Comparison of ENCODE assay signal across 9 cellular contexts in the genomic region with DNA sequence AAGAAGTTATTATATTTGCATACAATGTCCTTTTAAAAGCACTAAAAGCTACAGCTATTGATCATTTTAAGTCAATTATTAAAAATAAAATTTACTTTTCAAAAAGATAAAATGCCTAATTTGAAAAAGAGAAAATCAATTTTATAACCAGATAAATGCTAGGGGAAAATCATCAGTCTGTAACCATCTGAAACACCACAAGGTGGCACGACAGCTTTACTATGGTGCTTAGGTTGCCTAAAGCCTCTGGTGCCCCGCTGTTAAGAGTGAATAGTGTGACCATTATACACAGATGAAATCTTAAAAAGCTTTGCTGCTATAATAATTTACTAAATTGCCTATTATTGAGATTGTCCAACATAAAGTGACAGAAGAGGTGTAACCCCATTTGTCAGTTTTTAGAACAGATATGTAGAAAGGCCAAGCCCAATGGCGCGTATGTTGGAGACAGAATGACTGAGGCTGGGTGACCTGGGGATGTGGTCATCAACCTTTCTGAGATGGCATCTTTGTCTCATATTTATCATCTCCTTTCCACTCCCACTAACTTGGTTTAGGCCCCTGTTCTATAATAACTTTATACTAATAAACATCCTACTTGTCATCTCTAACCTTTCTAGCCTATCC.
DNase-seq lines count a peak whose midpoint lies in the region; ATAC-seq and TF ChIP-seq lines count a peak whose summit lies in the region.
"Had no signal": no experiment of that assay in that cellular context is flagged by ENCODE, and none has a peak within 500 bp of the region (broad histone marks: within the 10 kb centered on the region; RNA-seq: fewer than 3 reads in every experiment).

No MANE protein-coding gene starts in this region.

- no peak overlapping the region for H4K8ac ChIP-seq in H9 (replicated peaks; ENCODE audit: insufficient read length, low read depth, low read length)

- no peaks in the 10 kb centered on the region for H3K9me3 ChIP-seq in H9 (ENCODE audit: control insufficient read depth, low read depth, low read length)
- no peaks in the 10 kb centered on the region for H3K9me3 ChIP-seq in MG63
- H3K9me3 ChIP-seq in adipocyte (ENCODE audit: control insufficient read depth, low read length), result no peaks in the 10 kb centered on the region
- H3K9me3 ChIP-seq in hepatocyte (ENCODE audit: low read depth), result no peaks in the 10 kb centered on the region

- H3K4me2 ChIP-seq in H9 (ENCODE audit: insufficient read depth, insufficient read length, low read length) (no peak overlapping the region), hepatocyte (no peak overlapping the region)

- H3K79me1 ChIP-seq in H9 (ENCODE audit: insufficient read depth, low read depth, low read length, poor library complexity, severe bottlenecking), result no peaks in the 10 kb centered on the region

- no peak overlapping the region for H4K91ac ChIP-seq in H9 (ENCODE audit: insufficient read length, low read depth, low read length)

- H3K27me3 Mint-ChIP-seq in H9 (ENCODE audit: low read depth), result no peaks in the 10 kb centered on the region; the same call in 1 of the 2 replicates

- H3K9ac ChIP-seq in H9 (ENCODE audit: extremely low read depth, insufficient read length, low read length) (no peak overlapping the region), adipocyte (ENCODE audit: low read length) (no peak overlapping the region)

- DNase-seq in ACHN (peak; percentile 60), GM03348 (ENCODE audit: low spot score) (peak; percentile 61), H9 (peak; percentile 43), MG63 (peak; percentile 14), adipocyte (ENCODE audit: low read depth) (peak; percentile 88), hepatocyte (ENCODE audit: low spot score) (peak; percentile 72), stromal cell of bone marrow (ENCODE audit: low read depth) (peak; percentile 48)

- H3T11ph ChIP-seq in H9 (ENCODE audit: low read length), result no peak overlapping the region

- H2BK20ac ChIP-seq in H9 (ENCODE audit: low read depth, low read length, poor library complexity, severe bottlenecking), result no peak overlapping the region

- H3K27me3 ChIP-seq in H9 (ENCODE audit: insufficient read depth, low read length), result no peaks in the 10 kb centered on the region
- H3K27me3 ChIP-seq in MG63, result no peaks in the 10 kb centered on the region
- no peaks in the 10 kb centered on the region for H3K27me3 ChIP-seq in adipocyte (replicated peaks; ENCODE audit: control insufficient read depth, insufficient read depth, low read length)
- no peaks in the 10 kb centered on the region for H3K27me3 ChIP-seq in hepatocyte

- ATAC-seq in HG02588 (IDR thresholded peaks at IDR 0.05; ENCODE audit: unreplicated experiment), result no peak
- ATAC-seq: naive thymus-derived CD8-positive, alpha-beta T cell had no signal

- H3K9me3 Mint-ChIP-seq in H9, result no peaks in the 10 kb centered on the region

- no peak overlapping the region for H3K4me3 Mint-ChIP-seq in H9
- H3K4me3 Mint-ChIP-seq: naive thymus-derived CD8-positive, alpha-beta T cell had no signal

- in situ Hi-C loops in ACHN (cut with HindIII; ENCODE audit: low pct_ligation_motif_present, low pct_unique_long_range_greater_than_20kb, low sequenced_read_pairs), result no loop called here

- H3K4me1 Mint-ChIP-seq in H9, result no peaks in the 10 kb centered on the region
- H3K4me1 Mint-ChIP-seq: naive thymus-derived CD8-positive, alpha-beta T cell had no signal

- H3K27ac ChIP-seq in H9 (ENCODE audit: insufficient read length, low read depth, low read length) (no peak overlapping the region), hepatocyte (no peak overlapping the region)

- H2BK12ac ChIP-seq in H9 (ENCODE audit: insufficient read length, low read depth, low read length), result no peak overlapping the region

- H3K23ac ChIP-seq in H9 (ENCODE audit: insufficient read length, low read depth, low read length), result no peak overlapping the region

- no peaks in the 10 kb centered on the region for H3K36me3 Mint-ChIP-seq in H9 (ENCODE audit: insufficient read depth in 1 of 3, low read depth in 3 of 3)
- H3K36me3 Mint-ChIP-seq: naive thymus-derived CD8-positive, alpha-beta T cell had no signal

- no peak overlapping the region for H3K14ac ChIP-seq in H9 (ENCODE audit: insufficient read depth, low read length)

- no CpG with 5 or more reads among the region's 4 CpGs for WGBS in H9 (ENCODE audit: extremely low coverage, insufficient read length, low lambda C conversion rate)
- WGBS in hepatocyte (ENCODE audit: low lambda C conversion rate, missing lambda C conversion rate), result 52% methylated on average over 4 of the region's 4 CpGs

- no peaks in the 10 kb centered on the region for H3K9me2 ChIP-seq in hepatocyte (replicated peaks; ENCODE audit: insufficient read depth)

- H3K4me1 ChIP-seq in H9 (ENCODE audit: insufficient read depth, low read length) (no peaks in the 10 kb centered on the region), adipocyte (ENCODE audit: control insufficient read depth, insufficient read depth, low read length) (peaks cover 11% of the 10 kb centered on the region), hepatocyte (ENCODE audit: insufficient read depth) (no peaks in the 10 kb centered on the region)

- H3K27ac Mint-ChIP-seq in H9, result no peak overlapping the region
- H3K27ac Mint-ChIP-seq: naive thymus-derived CD8-positive, alpha-beta T cell had no signal

- H4K20me1 ChIP-seq in H9 (ENCODE audit: control insufficient read depth, insufficient read depth, insufficient read length), result no peaks in the 10 kb centered on the region
- H4K20me1 ChIP-seq in hepatocyte (ENCODE audit: insufficient read depth, poor library complexity, severe bottlenecking), result no peaks in the 10 kb centered on the region

- H2AFZ ChIP-seq in H9 (ENCODE audit: low read length), result no peak overlapping the region
- H2AFZ ChIP-seq in hepatocyte, result no peak overlapping the region

- peak; percentile 82 for TF ChIP-seq CTCF in H9 (conservative IDR thresholded peaks at IDR 0.05)
- TF ChIP-seq CTCF in hepatocyte (IDR thresholded peaks at IDR 0.05; ENCODE audit: poor library complexity), result peak; percentile 92

- H2BK120ac ChIP-seq in H9 (ENCODE audit: low read depth, low read length, poor library complexity, severe bottlenecking), result no peak overlapping the region

- H3K79me2 ChIP-seq in H9 (ENCODE audit: insufficient read depth, low read length) (no peaks in the 10 kb centered on the region), hepatocyte (no peaks in the 10 kb centered on the region)

- H3K36me3 ChIP-seq in MG63 (no peaks in the 10 kb centered on the region), adipocyte (ENCODE audit: control insufficient read depth, insufficient read depth, low read length, severe bottlenecking) (peaks cover 6% of the 10 kb centered on the region), hepatocyte (replicated peaks; ENCODE audit: insufficient read depth, low read depth) (no peaks in the 10 kb centered on the region)

- no peak overlapping the region for H2BK15ac ChIP-seq in H9 (ENCODE audit: low read depth, low read length)

- H3K4me3 ChIP-seq in MG63 (no peak overlapping the region), adipocyte (ENCODE audit: low read length) (no peak overlapping the region), hepatocyte (no peak overlapping the region)

- H3K56ac ChIP-seq in H9 (ENCODE audit: insufficient read length, low read depth, low read length), result no peak overlapping the region

- H3K23me2 ChIP-seq in H9 (ENCODE audit: insufficient read length, low read depth, low read length, poor library complexity, severe bottlenecking), result no peaks in the 10 kb centered on the region

- H3K18ac ChIP-seq in H9 (ENCODE audit: insufficient read length, low read depth, low read length), result no peak overlapping the region

- H2AK5ac ChIP-seq in H9 (ENCODE audit: insufficient read length, low read length), result no peak overlapping the region

- H3K4ac ChIP-seq in H9 (ENCODE audit: low read depth, low read length), result no peak overlapping the region

- no peak overlapping the region for H4K5ac ChIP-seq in H9 (ENCODE audit: insufficient read length, low read depth, low read length)

- no peak overlapping the region for H2BK5ac ChIP-seq in H9 (ENCODE audit: insufficient read length, low read length)

Comparison
In these comparisons a context has a peak if more than half of its experiments do, and no peak if none do; other contexts are left out.
1. DNase-seq: peak in every context shown above with its lines; median percentile 88 in adipocyte; 72 in hepatocyte; 61 in GM03348; 60 in ACHN; 48 in stromal cell of bone marrow; 43 in H9; 14 in MG63.